35 cellular contexts compared by ENCODE assay signal in genomic region chr16:6453742-6454141, GRCh38.
"Had no signal": no experiment of that assay in that cellular context is flagged by ENCODE, and none has a peak within 500 bp of the region (broad histone marks: within the 10 kb centered on the region; RNA-seq: fewer than 3 reads in every experiment).

No MANE protein-coding gene starts in this region.

- H3K36me3 ChIP-seq: MG63 had no signal

- H3K27ac ChIP-seq: KMS-11 had no signal

- DNase-seq: Karpas-422, Kasumi-1, KBM-7, KG1, MG63, MM.1S, MV-4-11, NCI-H1048, NCI-H1092, NCI-H1092 treated with DMSO at 0.1 percent for 48 hours, NCI-H1105, NCI-H1105 treated with DMSO at 0.1 percent for 48 hours, NCI-H1417, NCI-H1417 treated with DMSO at 0.1 percent for 48 hours, NCI-H1436, NCI-H1436 treated with DMSO at 0.1 percent for 48 hours, NCI-H146, NCI-H1694, NCI-H1694 treated with DMSO at 0.1 percent for 48 hours, NCI-H187, NCI-H187 treated with DMSO at 0.1 percent for 48 hours, NCI-H1930, NCI-H2029, NCI-H2029 treated with DMSO at 0.1 percent for 48 hours, NCI-H2081, NCI-H2081 treated with DMSO at 0.1 percent for 48 hours, NCI-H2107, NCI-H2171, NCI-H2171 treated with DMSO at 0.1 percent for 48 hours, NCI-H2227 treated with DMSO at 0.1 percent for 48 hours, NCI-H226, NCI-H345, NCI-H446, NCI-H446 treated with DMSO at 0.1 percent for 48 hours had no signal

- H3K4me3 ChIP-seq: MG63 had no signal

- H3K9me3 ChIP-seq: MG63 had no signal

- H3K27me3 ChIP-seq: MG63 had no signal
